ENCODE assay signal across 2 cellular contexts in genomic region chrX:56798866-56799864, GRCh38.
TF ChIP-seq lines count a peak whose summit lies in the region.

No MANE protein-coding gene starts in this region.

TF ChIP-seq in SK-N-SH, 30 proteins besides CTCF, POLR2A, EP300 and RAD21 (continued from another document):
- no peak for TF ChIP-seq REST (IDR thresholded peaks at IDR 0.05; ENCODE audit: low read depth, low read length)

TF ChIP-seq in SK-N-SH treated with all-trans-retinoic acid at 6 μM for 48 hours, 23 proteins besides CTCF, POLR2A, EP300 and RAD21 (continued from another document):
- TF ChIP-seq TSHZ2 (CRISPR knock-in tag; IDR thresholded peaks at IDR 0.05) (no peak), RARB (CRISPR knock-in tag; IDR thresholded peaks at IDR 0.05) (no peak), SNAI2 (CRISPR knock-in tag; IDR thresholded peaks at IDR 0.05) (no peak), ESRRG (CRISPR knock-in tag; IDR thresholded peaks at IDR 0.05) (no peak), POU6F1 (CRISPR knock-in tag; IDR thresholded peaks at IDR 0.05; ENCODE audit: borderline replicate concordance, low read depth) (no peak), OSR1 (CRISPR knock-in tag; IDR thresholded peaks at IDR 0.05) (no peak), GLIS3 (CRISPR knock-in tag; IDR thresholded peaks at IDR 0.05) (no peak), PPARA (CRISPR knock-in tag; IDR thresholded peaks at IDR 0.05; ENCODE audit: borderline replicate concordance) (no peak)
